26 cellular contexts compared by ENCODE assay signal in genomic region chr15:82917252-82917651, GRCh38. TPM values are rescaled to one million over a fixed set of nuclear protein-coding genes. Genes with fewer than 3 reads are reported as not detected.
DNase-seq lines count a peak whose midpoint lies in the region; ATAC-seq, FAIRE-seq and TF ChIP-seq lines count a peak whose summit lies in the region.
"Had no signal": no experiment of that assay in that cellular context is flagged by ENCODE, and none has a peak within 500 bp of the region (broad histone marks: within the 10 kb centered on the region; RNA-seq: fewer than 3 reads in every experiment).

No MANE protein-coding gene starts in this region.

- in situ Hi-C loops in HepG2 (cut with HindIII; ENCODE audit: extremely low pct_ligation_motif_present, low pct_unique_long_range_greater_than_20kb), result loop anchor here (5.0 kb wide), 1 partner anchor 60 kb away; no protein-coding TSS in a partner anchor
- in situ Hi-C loops in transverse colon (cut with MboI; ENCODE audit: low pct_ligation_motif_present in 1 of 4, low pct_unique_long_range_greater_than_20kb in 1 of 4, low sequenced_read_pairs in 3 of 4), result no loop called here

- 86% methylated on average over 7 of the region's 7 CpGs for WGBS in liver
- 89% methylated on average over 7 of the region's 7 CpGs for WGBS in HepG2 (ENCODE audit: low lambda C conversion rate)
- WGBS in body of pancreas, 2 donors, result 14 to 27% methylated on average over 7 of the region's 7 CpGs
- WGBS in transverse colon (ENCODE audit: low coverage in 1 of 2), 2 donors, result 77 to 78% methylated on average over 6 to 7 of the region's 7 CpGs

- H3K36me3 ChIP-seq in liver (ENCODE audit: control insufficient read depth in 4 of 4, insufficient read depth in 3 of 4, low read depth in 1 of 4, low read length in 3 of 4) (no peaks in the 10 kb centered on the region), HepG2 (replicated peaks in 1 of 2; ENCODE audit: control insufficient read depth in 1 of 2, insufficient read depth in 2 of 2, low read length in 2 of 2) (no peaks in the 10 kb centered on the region), body of pancreas (replicated peaks in 1 of 2; ENCODE audit: insufficient read depth in 1 of 2, low read depth in 2 of 2) (no peaks in the 10 kb centered on the region), skeletal muscle tissue (ENCODE audit: control insufficient read depth in 3 of 3, insufficient read depth in 3 of 3, low read length in 3 of 3) (no peaks in the 10 kb centered on the region), transverse colon (no peaks in the 10 kb centered on the region)

- H2AFZ ChIP-seq in HepG2 (ENCODE audit: low read length), result no peak overlapping the region

- TF ChIP-seq POLR2A in HepG2 (IDR thresholded peaks at IDR 0.05; ENCODE audit: insufficient read depth in 1 of 2, low read depth in 2 of 2, low read length in 2 of 2), result no peak
- peak in 2 of 3 donors; percentile 41 to 46 for TF ChIP-seq POLR2A in body of pancreas (IDR thresholded peaks at IDR 0.05)
- no peak for TF ChIP-seq POLR2A in transverse colon (IDR thresholded peaks at IDR 0.05)

- H3K9me3 ChIP-seq in liver (ENCODE audit: control insufficient read depth in 4 of 4, low read length in 3 of 4), result no peaks in the 10 kb centered on the region
- no peaks in the 10 kb centered on the region for H3K9me3 ChIP-seq in HepG2 (ENCODE audit: low read length)
- H3K9me3 ChIP-seq in body of pancreas, result no peaks in the 10 kb centered on the region
- H3K9me3 ChIP-seq in skeletal muscle tissue (ENCODE audit: control insufficient read depth in 3 of 3, low read length in 3 of 3), result no peaks in the 10 kb centered on the region
- no peaks in the 10 kb centered on the region for H3K9me3 ChIP-seq in transverse colon
- H3K9me3 ChIP-seq: A549, Caco-2, SK-N-SH had no signal

- TF ChIP-seq RAD21 in liver (IDR thresholded peaks at IDR 0.05) (no peak), HepG2 (CRISPR knock-in tag; IDR thresholded peaks at IDR 0.05) (no peak)

- no TSS peak for BruUV-seq in HepG2 (replicated peaks; lab: Mats Ljungman, UMichigan)

- DNase-seq in HepG2 (ENCODE audit: low spot score) (no peak), body of pancreas (peak; percentile 75 to 89 (median 82)), transverse colon (no peak), retina (no peak), mucosa of gallbladder (ENCODE audit: low spot score) (no peak)
- DNase-seq: Caco-2; DMS153; GOT3; HCEC 1CT; IMR-90; Karpas-422; NCI-H1694; NCI-H2081; NCI-H2171; NCI-H345; NCI-H524; NCI-H774; NK-92 treated with Interleukin-12 subunit alpha and Interleukin-12 subunit beta, amount 100 ng/mL, for 24 hours; SIG-M5; SK-N-SH had no signal

- intact Hi-C loops in HepG2 (cut with micrococcal nuclease; ENCODE audit: unreplicated experiment), result loop anchor here (5.0 kb wide), 2 partner anchors 35 to 60 kb away; partner anchors contain the start of gene HOMER2
- intact Hi-C loops in body of pancreas (cut with DNase I), result no loop called here
- intact Hi-C loops in transverse colon (cut with DNase I; ENCODE audit: low total_unique reads), result no loop called here

- TF ChIP-seq CTCF in liver (IDR thresholded peaks at IDR 0.05; ENCODE audit: low read depth, low read length, missing input control), result no peak
- TF ChIP-seq CTCF in HepG2 (CRISPR knock-in tag; IDR thresholded peaks at IDR 0.05), result no peak
- TF ChIP-seq CTCF in body of pancreas (IDR thresholded peaks at IDR 0.05), result peak in 1 of 7 experiments; percentile 8
- TF ChIP-seq CTCF in transverse colon (IDR thresholded peaks at IDR 0.05), result no peak

- no peaks in the 10 kb centered on the region for H4K20me1 ChIP-seq in HepG2 (ENCODE audit: insufficient read depth, low read length)

- peak overlapping the region; percentile 86 to 96 for H3K27ac ChIP-seq in liver (ENCODE audit: low read depth in 1 of 2, low read length in 2 of 2)
- no peak overlapping the region for H3K27ac ChIP-seq in HepG2 (ENCODE audit: extremely low read length, insufficient read depth, low read length)
- H3K27ac ChIP-seq in body of pancreas, result peak overlapping the region; percentile 93 to 100 (median 97)
- H3K27ac ChIP-seq in skeletal muscle tissue (ENCODE audit: low read depth, low read length), result peak overlapping the region; percentile 81
- H3K27ac ChIP-seq in transverse colon, result no peak overlapping the region
- H3K27ac ChIP-seq: A549, RWPE1 had no signal

- H3K4me2 ChIP-seq in HepG2 (ENCODE audit: low read depth, low read length), result no peak overlapping the region
- H3K4me2 ChIP-seq: A549, SK-N-SH had no signal

- TF ChIP-seq EP300 in HepG2 (IDR thresholded peaks at IDR 0.05; ENCODE audit: low read depth in 2 of 2, low read length in 2 of 2), result no peak
- TF ChIP-seq EP300 in HepG2 (CRISPR knock-in tag; IDR thresholded peaks at IDR 0.05; ENCODE audit: borderline replicate concordance), result no peak
- no peak for TF ChIP-seq EP300 in transverse colon (IDR thresholded peaks at IDR 0.05; ENCODE audit: low read depth)

- no peak overlapping the region for H3K4me3 ChIP-seq in liver (ENCODE audit: low read depth in 1 of 3, low read length in 3 of 3)
- H3K4me3 ChIP-seq in HepG2 (replicated peaks in 1 of 3; ENCODE audit: insufficient read depth in 1 of 3, low read depth in 2 of 3, low read length in 3 of 3), result no peak overlapping the region
- H3K4me3 ChIP-seq in body of pancreas, result no peak overlapping the region
- peak overlapping the region in 1 of 3 donors; percentile 6 for H3K4me3 ChIP-seq in skeletal muscle tissue (ENCODE audit: low read length in 3 of 3)
- no peak overlapping the region for H3K4me3 ChIP-seq in transverse colon
- H3K4me3 ChIP-seq: A549 had no signal

- ATAC-seq in HepG2 (no peak), body of pancreas (peak; percentile 36)
- ATAC-seq: A549 had no signal

- POLR2A ChIA-PET in HepG2 (lab: Yijun Ruan, JAX), result no interaction called here

- CTCF ChIA-PET in HepG2 (lab: Yijun Ruan, JAX; ENCODE audit: low intra/inter-chr PET ratio, low total read pairs), result no interaction called here

- no peak for FAIRE-seq in HepG2 (lab: Jason Lieb, UNC)
- FAIRE-seq: A549, GM12891, HTR-8/SVneo had no signal

- H3K9ac ChIP-seq in liver (ENCODE audit: low read depth in 1 of 2, low read length in 2 of 2), result no peak overlapping the region
- H3K9ac ChIP-seq in HepG2 (ENCODE audit: insufficient read depth, low read depth, low read length), result no peak overlapping the region
- H3K9ac ChIP-seq in skeletal muscle tissue (ENCODE audit: low read depth in 1 of 3, low read length in 3 of 3), result peak overlapping the region in 2 of 3 donors; percentile 41 to 66
- H3K9ac ChIP-seq: SK-N-SH had no signal

- no peaks in the 10 kb centered on the region for H3K79me2 ChIP-seq in HepG2 (ENCODE audit: insufficient read depth, low read length)

- H3K4me1 ChIP-seq in liver (ENCODE audit: control insufficient read depth in 4 of 4, insufficient read depth in 4 of 4, low read length in 3 of 4), result peaks cover 11 to 52% (median 30%) of the 10 kb centered on the region in 4 donors
- H3K4me1 ChIP-seq in HepG2 (ENCODE audit: insufficient read depth, low read length), result peaks cover 60% of the 10 kb centered on the region
- peaks cover 95% of the 10 kb centered on the region for H3K4me1 ChIP-seq in body of pancreas
- peaks cover 35 to 68% (median 65%) of the 10 kb centered on the region in 3 donors for H3K4me1 ChIP-seq in skeletal muscle tissue (ENCODE audit: control insufficient read depth in 3 of 3, insufficient read depth in 3 of 3, low read length in 3 of 3)
- H3K4me1 ChIP-seq in transverse colon, result no peaks in the 10 kb centered on the region
- H3K4me1 ChIP-seq: A549, Caco-2 had no signal

- no peaks in the 10 kb centered on the region for H3K27me3 ChIP-seq in liver (ENCODE audit: control insufficient read depth in 4 of 4, insufficient read depth in 4 of 4, low read length in 3 of 4)
- H3K27me3 ChIP-seq in HepG2 (ENCODE audit: control insufficient read depth in 1 of 2, insufficient read depth in 2 of 2, low read length in 2 of 2), result no peaks in the 10 kb centered on the region
- H3K27me3 ChIP-seq in body of pancreas, result no peaks in the 10 kb centered on the region
- H3K27me3 ChIP-seq in skeletal muscle tissue (ENCODE audit: control insufficient read depth in 3 of 3, insufficient read depth in 3 of 3, low read length in 3 of 3), result no peaks in the 10 kb centered on the region
- no peaks in the 10 kb centered on the region for H3K27me3 ChIP-seq in transverse colon

TF ChIP-seq in liver, 16 proteins besides CTCF, POLR2A, EP300 and RAD21:
- TF ChIP-seq SP1 (IDR thresholded peaks at IDR 0.05), result no peak
- TF ChIP-seq JUND (IDR thresholded peaks at IDR 0.05), result no peak

TF ChIP-seq in HepG2, 621 proteins besides CTCF, POLR2A, EP300 and RAD21 (continues in another document):
- no peak for TF ChIP-seq HDAC1 (CRISPR knock-in tag; IDR thresholded peaks at IDR 0.05)

RNA-seq across cellular contexts. Expression of gene HOMER2, which starts 35.3 kb away (rescaled TPM):
- 10 to 100 TPM in 1 of 2 donors, 1 to 10 TPM in 1; 4.3 to 62.0 TPM for total RNA-seq in liver
- polyA plus RNA-seq in liver, result 10 to 100 TPM; 22.1 to 25.0 TPM
- 13.3 and 14.1 TPM in 2 replicates for total RNA-seq in HepG2 (2016; rRNA removed; fragmentation: Illumina TruSeq; extraction: Trizol)
- 18.1 and 20.2 TPM in 2 replicates for total RNA-seq in HepG2 (2016; cell fraction: cytosol; rRNA removed; fragmentation: Illumina TruSeq; extraction: Trizol; ENCODE audit: low read depth)
- 13.6 and 13.7 TPM in 2 replicates for total RNA-seq in HepG2 (2016; cell fraction: insoluble cytoplasmic fraction; rRNA removed; fragmentation: Illumina TruSeq; extraction: Trizol)
- total RNA-seq in HepG2 (2016; cell fraction: membrane; rRNA removed; fragmentation: Illumina TruSeq; extraction: Trizol), result 29.6 and 30.6 TPM in 2 replicates
- total RNA-seq in HepG2 (2016; cell fraction: nucleus; rRNA removed; fragmentation: Illumina TruSeq; extraction: Trizol), result 10.4 and 11.0 TPM in 2 replicates
- 12.9 and 15.7 TPM in 2 replicates for polyA plus RNA-seq in HepG2 (2011; rRNA removed)
- 8.1 and 12.6 TPM in 2 replicates for polyA plus RNA-seq in HepG2 (2011; cell fraction: cytosol; rRNA removed)
- polyA plus RNA-seq in HepG2 (2011; cell fraction: nucleus; rRNA removed), result 11.2 and 12.7 TPM in 2 replicates
- polyA plus RNA-seq in HepG2 (2012), result 11.2 and 11.8 TPM in 2 replicates
- 27.4 and 28.8 TPM in 2 replicates for polyA plus RNA-seq in HepG2 (2016; cell fraction: cytosol; fragmentation: Illumina TruSeq; extraction: Trizol; ENCODE audit: low read depth)
- 11.1 and 15.6 TPM in 2 replicates for polyA plus RNA-seq in HepG2 (2016; cell fraction: insoluble cytoplasmic fraction; fragmentation: Illumina TruSeq; extraction: Trizol; ENCODE audit: low read depth)
- 34.5 and 36.2 TPM in 2 replicates for polyA plus RNA-seq in HepG2 (2016; cell fraction: membrane; fragmentation: Illumina TruSeq; extraction: Trizol; ENCODE audit: low read depth)
- 14.6 and 15.4 TPM in 2 replicates for polyA plus RNA-seq in HepG2 (2016; cell fraction: nucleus; fragmentation: Illumina TruSeq; extraction: Trizol; ENCODE audit: insufficient read depth, low read depth)
- polyA minus RNA-seq in HepG2 (2011; rRNA and poly(A)+ RNA removed; ENCODE audit: low replicate concordance), result 14.3 and 25.3 TPM in 2 replicates
- 12.7 and 18.6 TPM in 2 replicates for polyA minus RNA-seq in HepG2 (2011; cell fraction: cytosol; rRNA and poly(A)+ RNA removed)
- polyA minus RNA-seq in HepG2 (2011; cell fraction: nucleus; rRNA and poly(A)+ RNA removed), result 33.9 and 36.8 TPM in 2 replicates
- 100 to 1,000 TPM; 331 to 469 TPM for total RNA-seq in body of pancreas
- 11.0 TPM for total RNA-seq in skeletal muscle tissue
- total RNA-seq in transverse colon, result 10 to 100 TPM in 1 of 4 donors, 1 to 10 TPM in 2, under 1 TPM in 1; 0.40 to 25.1 (median 6.1) TPM
- total RNA-seq in mucosa of gallbladder, result 152 TPM

Comparison
In these comparisons a context has a peak if more than half of its experiments do, and no peak if none do; other contexts are left out.
1. H3K27ac ChIP-seq: peak in liver (2 of 2), body of pancreas (4 of 4) and skeletal muscle tissue (single experiment); none in HepG2 (single experiment) and transverse colon (0 of 4).
2. H3K9ac ChIP-seq: peak in skeletal muscle tissue (2 of 3); none in liver (0 of 2) and HepG2 (single experiment).
3. DNase-seq: peak in body of pancreas (4 of 4); none in HepG2 (single experiment), transverse colon (single experiment), retina (single experiment) and mucosa of gallbladder (single experiment).
4. POLR2A ChIP-seq: peak in body of pancreas (2 of 3); none in HepG2 (0 of 2) and transverse colon (single experiment).